ENCODE assay signal across 1 cellular context in genomic region chr1:17011439-17012307, GRCh38.
TF ChIP-seq lines count a peak whose summit lies in the region.

TSS of gene ATP13A2 (minus strand) at chr1:17011928. CDS start at chr1:17011738, 190 bp downstream.

TF ChIP-seq in K562, 482 proteins besides CTCF, POLR2A, EP300 and RAD21 (continued from another document and continues in another):
- TF ChIP-seq PURB (CRISPR knock-in tag; IDR thresholded peaks at IDR 0.05; ENCODE audit: low read depth): no peak
- no peak for TF ChIP-seq ZNF609 (CRISPR knock-in tag; IDR thresholded peaks at IDR 0.05; ENCODE audit: borderline replicate concordance)
- TF ChIP-seq FOSL1 (tag; conservative IDR thresholded peaks at IDR 0.05): no peak
- peak; percentile 99 for TF ChIP-seq CXXC5 (CRISPR knock-in tag; IDR thresholded peaks at IDR 0.05)
- no peak for TF ChIP-seq ATF4 (CRISPR knock-in tag; IDR thresholded peaks at IDR 0.05)
- TF ChIP-seq NCOA4 (IDR thresholded peaks at IDR 0.05; ENCODE audit: partially characterized antibody): no peak
- TF ChIP-seq DEAF1 (CRISPR knock-in tag; IDR thresholded peaks at IDR 0.05): no peak
- TF ChIP-seq ZNF133 (CRISPR knock-in tag; IDR thresholded peaks at IDR 0.05): no peak
- peak; percentile 61; the same call in 1 of the 2 replicates for TF ChIP-seq ZBTB17 (CRISPR knock-in tag; IDR thresholded peaks at IDR 0.05)
- peak; percentile 86 to 88 for TF ChIP-seq SIX5 (IDR thresholded peaks at IDR 0.05; ENCODE audit: borderline replicate concordance in 1 of 2, insufficient read depth in 1 of 2, low read depth in 1 of 2, low read length in 2 of 2)
- TF ChIP-seq JUND (IDR thresholded peaks at IDR 0.05; ENCODE audit: borderline replicate concordance, low read depth, low read length): no peak
- peak; percentile 36; the same call in 1 of the 3 replicates for TF ChIP-seq JUND (tag; IDR thresholded peaks at IDR 0.05; ENCODE audit: borderline replicate concordance, low read depth, low read length)
- no peak for TF ChIP-seq ATF6 (CRISPR knock-in tag; IDR thresholded peaks at IDR 0.05)
- no peak for TF ChIP-seq RFX7 (CRISPR knock-in tag; IDR thresholded peaks at IDR 0.05)
- no peak for TF ChIP-seq PPARD (CRISPR knock-in tag; IDR thresholded peaks at IDR 0.05)
- TF ChIP-seq ZHX1 (conservative IDR thresholded peaks at IDR 0.05; ENCODE audit: low read length): no peak
- TF ChIP-seq STAT6 (CRISPR knock-in tag; IDR thresholded peaks at IDR 0.05): peak; percentile 77; the same call in 1 of the 2 replicates
- no peak for TF ChIP-seq GTF2B (IDR thresholded peaks at IDR 0.05; ENCODE audit: extremely low read depth, insufficient read length)
- 0 out of 2 replicates have a peak, but pooled peaks have one; percentile 15 for TF ChIP-seq THAP7 (CRISPR knock-in tag; IDR thresholded peaks at IDR 0.05)
- no peak for TF ChIP-seq TAL1 (IDR thresholded peaks at IDR 0.05)
- TF ChIP-seq RREB1 (CRISPR knock-in tag; IDR thresholded peaks at IDR 0.05): no peak
- no peak for TF ChIP-seq ZBTB11 (CRISPR knock-in tag; IDR thresholded peaks at IDR 0.05)
